In genomic region chr5:79938468-79938867, GRCh38 we compare ENCODE assay signal across 17 cellular contexts.
A peak's percentile ranks its signal among the peaks of the same experiment; 100 is the strongest.
DNase-seq lines count a peak whose midpoint lies in the region; ATAC-seq and TF ChIP-seq lines count a peak whose summit lies in the region.
"Had no signal": no experiment of that assay in that cellular context is flagged by ENCODE, and none has a peak within 500 bp of the region (broad histone marks: within the 10 kb centered on the region; RNA-seq: fewer than 3 reads in every experiment).

No MANE protein-coding gene starts in this region.

- no peaks in the 10 kb centered on the region for H4K20me1 ChIP-seq in BLaER1
- no peaks in the 10 kb centered on the region for H4K20me1 ChIP-seq in DND-41 (ENCODE audit: insufficient read depth, low read length)

- no peaks in the 10 kb centered on the region for H3K36me3 Mint-ChIP-seq in stimulated activated memory B cell treated with anti-CD40 and anti-IgM and Interleukin-4, amounts not matched to agents 10 μg/mL and 1 μg/mL and 100 μg/mL, for 72 hours

- H3K27me3 Mint-ChIP-seq in stimulated activated memory B cell treated with anti-CD40 and anti-IgM and Interleukin-4, amounts not matched to agents 10 μg/mL and 1 μg/mL and 100 μg/mL, for 72 hours, result peaks cover 21% of the 10 kb centered on the region

- no peaks in the 10 kb centered on the region for H3K9me3 Mint-ChIP-seq in stimulated activated memory B cell treated with anti-CD40 and anti-IgM and Interleukin-4, amounts not matched to agents 10 μg/mL and 1 μg/mL and 100 μg/mL, for 72 hours

- H3K4me1 ChIP-seq in BLaER1, result peaks cover 33% of the 10 kb centered on the region
- H3K4me1 ChIP-seq in DND-41 (ENCODE audit: insufficient read depth, low read length), result no peaks in the 10 kb centered on the region
- H3K4me1 ChIP-seq: BE2C had no signal

- no peak overlapping the region for H3K9ac ChIP-seq in BLaER1
- no peak overlapping the region for H3K9ac ChIP-seq in DND-41 (ENCODE audit: low read depth, low read length)

- no peak overlapping the region for H3K4me3 Mint-ChIP-seq in stimulated activated memory B cell treated with anti-CD40 and anti-IgM and Interleukin-4, amounts not matched to agents 10 μg/mL and 1 μg/mL and 100 μg/mL, for 72 hours

- H3K27ac ChIP-seq in BLaER1 (no peak overlapping the region; the same call in 1 of the 2 replicates), DND-41 (ENCODE audit: low read length) (no peak overlapping the region), WERI-Rb-1 (peak overlapping the region; percentile 16; the same call in 1 of the 2 replicates), epithelial cell of prostate (peak overlapping the region; percentile 57)
- H3K27ac ChIP-seq: dorsolateral prefrontal cortex, testis had no signal

- H3K36me3 ChIP-seq in BLaER1 (no peaks in the 10 kb centered on the region), DND-41 (ENCODE audit: insufficient read depth, low read length) (no peaks in the 10 kb centered on the region), WERI-Rb-1 (no peaks in the 10 kb centered on the region)
- H3K36me3 ChIP-seq: BE2C had no signal

- peak; percentile 49; the same call in 2 of the 3 replicates for ATAC-seq in DND-41 (ENCODE audit: insufficient read depth, low read depth)
- ATAC-seq in stimulated activated memory B cell treated with anti-CD40 and anti-IgM and Interleukin-4, amounts not matched to agents 10 μg/mL and 1 μg/mL and 100 μg/mL, for 72 hours, result no peak
- ATAC-seq: left lobe of liver had no signal

- no peak for TF ChIP-seq CTCF in DND-41 (IDR thresholded peaks at IDR 0.05; ENCODE audit: borderline replicate concordance, extremely low read depth, low read length, poor library complexity, severe bottlenecking)
- no peak for TF ChIP-seq CTCF in WERI-Rb-1 (IDR thresholded peaks at IDR 0.05; ENCODE audit: low read depth, low read length)

- H3K4me1 Mint-ChIP-seq in stimulated activated memory B cell treated with anti-CD40 and anti-IgM and Interleukin-4, amounts not matched to agents 10 μg/mL and 1 μg/mL and 100 μg/mL, for 72 hours, result no peaks in the 10 kb centered on the region

- H3K79me2 ChIP-seq in DND-41 (ENCODE audit: insufficient read depth, low read length), result no peaks in the 10 kb centered on the region

- DNase-seq in DND-41, result no peak
- DNase-seq in WERI-Rb-1, result peak; percentile 43
- peak; percentile 83 for DNase-seq in epithelial cell of prostate (ENCODE audit: low read depth, low spot score)
- DNase-seq in SW 1271 (lab: John Stamatoyannopoulos, UW), result no peak
- no peak for DNase-seq in NCI-H187 (lab: John Stamatoyannopoulos, UW)
- DNase-seq: BE2C, DMS53, dorsolateral prefrontal cortex, Kasumi-1, NCI-H1694 treated with DMSO at 0.1 percent for 48 hours, NCI-H69, SHP77, testis had no signal

- no peak overlapping the region for H2AFZ ChIP-seq in DND-41 (ENCODE audit: low read depth, low read length)

- H3K9me3 ChIP-seq in BLaER1 (peaks cover 26% of the 10 kb centered on the region), DND-41 (ENCODE audit: insufficient read depth, low read length, severe bottlenecking) (no peaks in the 10 kb centered on the region), WERI-Rb-1 (ENCODE audit: severe bottlenecking) (peaks cover 6% of the 10 kb centered on the region)
- H3K9me3 ChIP-seq: BE2C, testis had no signal

- H3K4me2 ChIP-seq in BLaER1, result 0 out of 2 replicates have a peak overlapping the region, but pooled peaks have one; percentile 14
- H3K4me2 ChIP-seq in DND-41 (ENCODE audit: insufficient read depth, low read length), result no peak overlapping the region

- H3K27me3 ChIP-seq in BLaER1 (no peaks in the 10 kb centered on the region), DND-41 (ENCODE audit: insufficient read depth, low read length, poor library complexity) (peaks cover 2% of the 10 kb centered on the region), WERI-Rb-1 (ENCODE audit: insufficient read depth, low read depth, severe bottlenecking) (no peaks in the 10 kb centered on the region)
- H3K27me3 ChIP-seq: dorsolateral prefrontal cortex, testis had no signal

- no peak overlapping the region for H3K4me3 ChIP-seq in BLaER1
- H3K4me3 ChIP-seq in DND-41 (ENCODE audit: low read depth in 1 of 2, low read length in 2 of 2), result no peak overlapping the region
- H3K4me3 ChIP-seq in WERI-Rb-1 (ENCODE audit: low read depth, low read length), result no peak overlapping the region
- H3K4me3 ChIP-seq: dorsolateral prefrontal cortex, skin epidermis, testis had no signal

- no peak overlapping the region for H3K27ac Mint-ChIP-seq in stimulated activated memory B cell treated with anti-CD40 and anti-IgM and Interleukin-4, amounts not matched to agents 10 μg/mL and 1 μg/mL and 100 μg/mL, for 72 hours

Comparison
In these comparisons a context has a peak if more than half of its experiments do, and no peak if none do; other contexts are left out.
1. H3K27ac ChIP-seq: peak in WERI-Rb-1 (single experiment) and epithelial cell of prostate (single experiment); none in BLaER1 (single experiment) and DND-41 (single experiment).
2. DNase-seq: peak in WERI-Rb-1 (single experiment) and epithelial cell of prostate (single experiment); none in DND-41 (single experiment), SW 1271 (0 of 2) and NCI-H187 (0 of 2).